ENCODE assay signal across 18 cellular contexts in genomic region chr7:114765331-114766125, GRCh38.
"Had no signal": no experiment of that assay in that cellular context is flagged by ENCODE, and none has a peak within 500 bp of the region (broad histone marks: within the 10 kb centered on the region; RNA-seq: fewer than 3 reads in every experiment).

No MANE protein-coding gene starts in this region.

- H3K4me1 ChIP-seq: colonic mucosa, pancreas, stomach had no signal

- H3K27ac ChIP-seq: colonic mucosa, pancreas, stomach had no signal

- H3K4me3 ChIP-seq: colonic mucosa, lung, pancreas, stomach had no signal

- H3K27ac Mint-ChIP-seq: immature natural killer cell; naive thymus-derived CD8-positive, alpha-beta T cell; progenitor cell of endocrine pancreas; type B pancreatic cell had no signal

- H3K4me3 Mint-ChIP-seq: immature natural killer cell; naive thymus-derived CD8-positive, alpha-beta T cell; neural crest cell; type B pancreatic cell had no signal

- H3K9me3 Mint-ChIP-seq: naive thymus-derived CD8-positive, alpha-beta T cell; type B pancreatic cell had no signal

- H3K27me3 Mint-ChIP-seq: progenitor cell of endocrine pancreas, type B pancreatic cell had no signal

- FAIRE-seq: kidney, pancreas, small intestine, urothelium cell line had no signal

- H3K27me3 ChIP-seq: colonic mucosa, pancreas, stomach had no signal

- H3K4me1 Mint-ChIP-seq: immature natural killer cell; naive thymus-derived CD8-positive, alpha-beta T cell; neural crest cell had no signal

- H3K9me3 ChIP-seq: colonic mucosa, pancreas, stomach had no signal

- H3K36me3 ChIP-seq: colonic mucosa, pancreas, stomach had no signal

- DNase-seq: colonic mucosa; dermis blood vessel endothelial cell; immature natural killer cell; kidney; left colon; left ventricle myocardium superior; naive thymus-derived CD8-positive, alpha-beta T cell; pancreas; right cardiac atrium; small intestine; stimulated activated CD4-positive, alpha-beta T cell treated with anti-CD3 and anti-CD28 coated beads, Interleukin-12 subunit alpha, Interleukin-12 subunit beta, amount 100 ng/mL, for 4 hours; stimulated activated naive CD4-positive, alpha-beta T cell; stomach had no signal

- H3K36me3 Mint-ChIP-seq: immature natural killer cell; naive thymus-derived CD8-positive, alpha-beta T cell; type B pancreatic cell had no signal

- ATAC-seq: left colon; left ventricle myocardium superior; naive thymus-derived CD8-positive, alpha-beta T cell; pancreas; right cardiac atrium had no signal
